8 cellular contexts compared by ENCODE assay signal in the genomic region with DNA sequence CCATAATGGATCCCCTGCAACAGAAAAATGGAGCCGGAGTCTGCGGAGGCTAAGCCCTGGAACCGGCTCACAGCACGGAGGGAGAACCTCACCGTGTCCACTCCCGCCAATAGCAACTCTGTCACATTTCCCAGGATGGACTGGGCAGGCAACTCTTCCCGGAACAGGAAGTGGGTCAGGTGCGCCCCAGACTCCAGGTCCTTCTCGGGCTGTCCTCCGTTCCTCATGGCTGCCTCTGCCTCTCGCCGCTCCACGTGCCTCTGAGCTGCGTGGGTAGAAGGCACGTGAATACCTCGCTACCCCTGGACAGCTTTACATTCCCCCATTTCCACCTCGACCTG. TPM values are rescaled to one million over a fixed set of nuclear protein-coding genes. Genes with fewer than 3 reads are reported as not detected.
A peak's percentile ranks its signal among the peaks of the same experiment; 100 is the strongest.
DNase-seq lines count a peak whose midpoint lies in the region; ATAC-seq and TF ChIP-seq lines count a peak whose summit lies in the region.

No MANE protein-coding gene starts in this region.

- H3K9me3 Mint-ChIP-seq in Caco-2 (ENCODE audit: unreplicated experiment) = no peaks in the 10 kb centered on the region

- H3K4me3 ChIP-seq in Caco-2 (ENCODE audit: low read depth, low read length) (peak overlapping the region; percentile 57), adipocyte (ENCODE audit: low read length) (peak overlapping the region; percentile 61), mesodermal cell (ENCODE audit: extremely low read depth, insufficient read depth, low read length, poor library complexity, severe bottlenecking) (peak overlapping the region; percentile 9)

- H3K36me3 ChIP-seq in Caco-2 (ENCODE audit: control insufficient read depth, insufficient read depth, low read length) (no peaks in the 10 kb centered on the region), adipocyte (ENCODE audit: control insufficient read depth, insufficient read depth, low read length, severe bottlenecking) (peaks cover 16% of the 10 kb centered on the region), mesodermal cell (ENCODE audit: control insufficient read depth, insufficient read depth, low read length) (peaks cover 15% of the 10 kb centered on the region)

- peaks cover 9% of the 10 kb centered on the region for H3K36me3 Mint-ChIP-seq in Caco-2 (ENCODE audit: insufficient read depth, unreplicated experiment)

- H3K27ac ChIP-seq in mesodermal cell (ENCODE audit: low read depth, low read length, severe bottlenecking) = no peak overlapping the region

- CTCF ChIA-PET in Caco-2 (lab: Charles Lee) = interaction anchor here (0.5 to 1.1 kb wide), 3 partner anchors 8 to 181 kb away, joined by 3 to 8 read pairs (median 3); no protein-coding TSS in a partner anchor

- peaks cover 7% of the 10 kb centered on the region for H3K4me1 Mint-ChIP-seq in Caco-2 (ENCODE audit: low read depth, unreplicated experiment)

- BruUV-seq in Caco-2 (replicated peaks; lab: Mats Ljungman, UMichigan) = no TSS peak

- peak overlapping the region; percentile 90 for H3K4me3 Mint-ChIP-seq in Caco-2 (ENCODE audit: unreplicated experiment)

- no peaks in the 10 kb centered on the region for H3K27me3 ChIP-seq in Caco-2 (replicated peaks; ENCODE audit: control insufficient read depth, insufficient read depth, low read length)
- peaks cover 44% of the 10 kb centered on the region for H3K27me3 ChIP-seq in adipocyte (replicated peaks; ENCODE audit: control insufficient read depth, insufficient read depth, low read length)

- no peak for TF ChIP-seq CTCF in Caco-2 (IDR thresholded peaks at IDR 0.05; ENCODE audit: insufficient read depth in 1 of 2, low read depth in 1 of 2, low read length in 1 of 2, severe bottlenecking in 1 of 2, unreplicated experiment in 1 of 2)

- 0 out of 2 replicates have a peak, but pooled peaks cover 9% of the 10 kb centered on the region for H3K4me1 ChIP-seq in Caco-2
- H3K4me1 ChIP-seq in adipocyte (ENCODE audit: control insufficient read depth, insufficient read depth, low read length) = peaks cover 29% of the 10 kb centered on the region
- peaks cover 10% of the 10 kb centered on the region for H3K4me1 ChIP-seq in mesodermal cell (ENCODE audit: control insufficient read depth, insufficient read depth, low read length, poor library complexity, severe bottlenecking)

- no peaks in the 10 kb centered on the region for H3K27me3 Mint-ChIP-seq in Caco-2 (ENCODE audit: insufficient read depth, unreplicated experiment)

- H3K9ac ChIP-seq in adipocyte (ENCODE audit: low read length) = no peak overlapping the region

- ATAC-seq in HG02870 (IDR thresholded peaks at IDR 0.05; ENCODE audit: unreplicated experiment) (peak; percentile 5), HG03025 (IDR thresholded peaks at IDR 0.05; ENCODE audit: low FRiP score, unreplicated experiment) (no peak)

- POLR2A ChIA-PET in Caco-2 (lab: Charles Lee) = interaction anchor here (1.0 kb wide), 1 partner anchor 8 kb away, joined by 3 read pairs; no protein-coding TSS in a partner anchor

- 23 to 29% methylated on average over 16 of the region's 17 CpGs for WGBS in mesodermal cell (ENCODE audit: insufficient coverage in 2 of 2), 2 experiments

- DNase-seq in Caco-2 = peak; percentile 58 to 68
- DNase-seq in adipocyte (ENCODE audit: low read depth) = no peak
- DNase-seq in cerebellar cortex (ENCODE audit: low spot score) = no peak
- no peak for DNase-seq in NCI-H128 (lab: John Stamatoyannopoulos, UW; ENCODE audit: unreplicated experiment)
- no peak for DNase-seq in NCI-H1436 treated with DMSO at 0.1 percent for 48 hours (lab: John Stamatoyannopoulos, UW)

- peak overlapping the region; percentile 20 for H3K27ac Mint-ChIP-seq in Caco-2 (ENCODE audit: unreplicated experiment)

- H3K9me3 ChIP-seq in Caco-2 = no peaks in the 10 kb centered on the region
- H3K9me3 ChIP-seq in adipocyte (ENCODE audit: control insufficient read depth, low read length) = no peaks in the 10 kb centered on the region
- H3K9me3 ChIP-seq in mesodermal cell (ENCODE audit: control insufficient read depth, low read length) = no peaks in the 10 kb centered on the region

- intact Hi-C loops in Caco-2 (cut with micrococcal nuclease; ENCODE audit: unreplicated experiment) = no loop called here

RNA-seq across cellular contexts. Expression of a gene that starts 2.2 kb away (rescaled TPM):
- 6.9 and 7.1 TPM in 2 replicates for total RNA-seq in Caco-2 (2022)
- polyA plus RNA-seq in mesodermal cell (2013, experiment 1 of 2) = 0.18 TPM
- 2.0 TPM for polyA plus RNA-seq in mesodermal cell (2013, experiment 2 of 2)

RNA-seq across cellular contexts. Expression of a gene that starts 7.3 kb away (rescaled TPM):
- total RNA-seq in Caco-2 (2022) = 34.1 and 37.8 TPM in 2 replicates
- polyA plus RNA-seq in mesodermal cell (2013, experiment 1 of 2) = 13.9 TPM
- 14.4 TPM for polyA plus RNA-seq in mesodermal cell (2013, experiment 2 of 2)

RNA-seq across cellular contexts. Expression of a gene that starts 7.8 kb away (rescaled TPM):
- 5.0 and 6.7 TPM in 2 replicates for total RNA-seq in Caco-2 (2022)
- 6.4 TPM for polyA plus RNA-seq in mesodermal cell (2013, experiment 1 of 2)
- polyA plus RNA-seq in mesodermal cell (2013, experiment 2 of 2) = 5.1 TPM

RNA-seq across cellular contexts. Expression of a gene that starts 9.7 kb away (rescaled TPM):
- total RNA-seq in Caco-2 (2022) = 11.0 and 12.0 TPM in 2 replicates
- polyA plus RNA-seq in mesodermal cell (2013, experiment 1 of 2) = 6.3 TPM
- polyA plus RNA-seq in mesodermal cell (2013, experiment 2 of 2) = 4.2 TPM

RNA-seq across cellular contexts. Expression of a gene that starts 12.5 kb away (rescaled TPM):
- total RNA-seq in Caco-2 (2022) = 205 and 210 TPM in 2 replicates
- polyA plus RNA-seq in mesodermal cell (2013, experiment 1 of 2) = 152 TPM
- 122 TPM for polyA plus RNA-seq in mesodermal cell (2013, experiment 2 of 2)

Comparison
In these comparisons a context has a peak if more than half of its experiments do, and no peak if none do; other contexts are left out.
1. DNase-seq: peak in Caco-2 (2 of 2); none in adipocyte (single experiment), cerebellar cortex (single experiment), NCI-H128 (single experiment) and NCI-H1436 treated with DMSO at 0.1 percent for 48 hours (single experiment).
2. H3K4me3 ChIP-seq: peak in every context shown above with its lines; median percentile 61 in adipocyte; 57 in Caco-2; 9 in mesodermal cell.